In genomic region chr19:54272187-54272586, GRCh38 we compare ENCODE assay signal across 7 cellular contexts. TPM values are rescaled to one million over a fixed set of nuclear protein-coding genes. Genes with fewer than 3 reads are reported as not detected.
"Had no signal": no experiment of that assay in that cellular context is flagged by ENCODE, and none has a peak within 500 bp of the region (broad histone marks: within the 10 kb centered on the region; RNA-seq: fewer than 3 reads in every experiment).

No MANE protein-coding gene starts in this region.

RNA-seq across cellular contexts. Expression of gene LILRB2, which starts 8.7 kb away (rescaled TPM):
- total RNA-seq: endodermal cell, glomerular endothelial cell, mesothelial cell of epicardium, occipital lobe, pulmonary artery endothelial cell had no signal
- polyA plus RNA-seq: naive thymus-derived CD8-positive, alpha-beta T cell had no signal

RNA-seq across cellular contexts. Expression of gene LILRB5, which starts 15.1 kb away (rescaled TPM):
- total RNA-seq: endodermal cell, glomerular endothelial cell, mesothelial cell of epicardium, pulmonary artery endothelial cell had no signal
- polyA plus RNA-seq: naive thymus-derived CD8-positive, alpha-beta T cell had no signal

RNA-seq across cellular contexts. Expression of gene LILRA6, which starts 29.6 kb away (rescaled TPM):
- total RNA-seq: endodermal cell, esophagus mucosa, glomerular endothelial cell, mesothelial cell of epicardium, occipital lobe, pulmonary artery endothelial cell had no signal
- polyA plus RNA-seq: naive thymus-derived CD8-positive, alpha-beta T cell had no signal

RNA-seq across cellular contexts. Expression of gene LILRA5, which starts 40.8 kb away (rescaled TPM):
- total RNA-seq: endodermal cell; glomerular endothelial cell; mesothelial cell of epicardium; naive thymus-derived CD8-positive, alpha-beta T cell; pulmonary artery endothelial cell had no signal

RNA-seq across cellular contexts. Expression of gene LILRB3, which starts 49.4 kb away (rescaled TPM):
- total RNA-seq: endodermal cell, glomerular endothelial cell, mesothelial cell of epicardium, occipital lobe, pulmonary artery endothelial cell had no signal
- polyA plus RNA-seq: naive thymus-derived CD8-positive, alpha-beta T cell had no signal
